1 cellular context compared by ENCODE assay signal in the genomic region with DNA sequence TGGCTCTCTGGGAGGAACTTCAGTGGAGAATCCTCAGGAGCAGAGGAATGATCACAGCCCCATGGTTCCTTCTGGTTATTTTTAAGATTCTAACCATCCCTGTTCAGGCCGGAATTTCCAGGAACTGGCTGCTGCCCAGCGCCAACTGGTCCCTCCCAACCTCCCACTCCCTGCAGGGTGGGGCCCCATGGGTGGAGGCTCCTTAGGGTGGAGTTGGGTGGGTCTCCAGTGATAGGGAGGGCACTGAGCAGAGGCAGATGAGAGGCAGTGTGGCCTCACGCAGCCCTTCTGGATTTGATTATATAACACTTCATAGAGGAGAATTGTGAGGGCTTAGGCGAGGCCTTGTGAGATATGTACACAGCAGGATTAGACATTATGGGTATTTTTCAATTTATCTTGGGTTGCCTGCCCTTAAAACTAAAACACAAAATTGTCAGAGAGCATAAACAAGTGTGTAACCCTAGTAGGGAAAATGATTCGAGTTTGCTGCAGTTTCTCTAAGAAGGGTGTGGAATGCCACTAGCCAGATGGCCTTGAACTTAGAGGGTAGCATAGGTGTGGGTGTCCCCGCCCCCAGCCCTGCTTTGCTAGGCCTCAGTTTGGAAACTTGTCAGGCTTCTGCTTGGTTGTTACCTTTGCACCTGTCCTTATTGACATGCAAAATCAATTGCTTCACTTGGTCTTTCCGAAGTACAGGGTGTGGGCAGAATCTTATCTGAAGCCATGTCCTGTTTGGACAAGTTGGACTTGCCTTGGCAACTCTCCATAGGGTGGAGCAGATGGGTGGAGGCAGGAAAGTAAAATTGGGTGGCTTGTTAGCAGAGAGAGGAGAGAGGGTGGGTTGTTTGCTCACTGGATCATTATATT.
TF ChIP-seq lines count a peak whose summit lies in the region.

No MANE protein-coding gene starts in this region.

TF ChIP-seq in GM12878, 131 proteins besides CTCF, POLR2A, EP300 and RAD21 (continued from another document):
- TF ChIP-seq GATAD2B (conservative IDR thresholded peaks at IDR 0.05; ENCODE audit: low read depth), result no peak
- TF ChIP-seq ZNF24 (IDR thresholded peaks at IDR 0.05), result no peak
- TF ChIP-seq, protein P1, sequence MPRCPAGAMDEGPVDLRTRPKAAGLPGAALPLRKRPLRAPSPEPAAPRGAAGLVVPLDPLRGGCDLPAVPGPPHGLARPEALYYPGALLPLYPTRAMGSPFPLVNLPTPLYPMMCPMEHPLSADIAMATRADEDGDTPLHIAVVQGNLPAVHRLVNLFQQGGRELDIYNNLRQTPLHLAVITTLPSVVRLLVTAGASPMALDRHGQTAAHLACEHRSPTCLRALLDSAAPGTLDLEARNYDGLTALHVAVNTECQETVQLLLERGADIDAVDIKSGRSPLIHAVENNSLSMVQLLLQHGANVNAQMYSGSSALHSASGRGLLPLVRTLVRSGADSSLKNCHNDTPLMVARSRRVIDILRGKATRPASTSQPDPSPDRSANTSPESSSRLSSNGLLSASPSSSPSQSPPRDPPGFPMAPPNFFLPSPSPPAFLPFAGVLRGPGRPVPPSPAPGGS (IDR thresholded peaks at IDR 0.05; ENCODE audit: borderline replicate concordance, insufficient read depth, low read depth, low read length, poor library complexity, severe bottlenecking), result no peak
- TF ChIP-seq, protein P2, sequence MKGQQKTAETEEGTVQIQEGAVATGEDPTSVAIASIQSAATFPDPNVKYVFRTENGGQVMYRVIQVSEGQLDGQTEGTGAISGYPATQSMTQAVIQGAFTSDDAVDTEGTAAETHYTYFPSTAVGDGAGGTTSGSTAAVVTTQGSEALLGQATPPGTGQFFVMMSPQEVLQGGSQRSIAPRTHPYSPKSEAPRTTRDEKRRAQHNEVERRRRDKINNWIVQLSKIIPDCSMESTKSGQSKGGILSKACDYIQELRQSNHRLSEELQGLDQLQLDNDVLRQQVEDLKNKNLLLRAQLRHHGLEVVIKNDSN (IDR thresholded peaks at IDR 0.05; ENCODE audit: borderline replicate concordance, extremely low read length, insufficient read depth, low read depth, low read length), result no peak
- TF ChIP-seq JUND (IDR thresholded peaks at IDR 0.05; ENCODE audit: low read depth, low read length), result no peak
- TF ChIP-seq HDGF (IDR thresholded peaks at IDR 0.05), result no peak
- no peak for TF ChIP-seq BHLHE40 (IDR thresholded peaks at IDR 0.05; ENCODE audit: borderline replicate concordance in 1 of 2, low read depth in 2 of 2, low read length in 1 of 2)
- no peak for TF ChIP-seq MTA2 (IDR thresholded peaks at IDR 0.05; ENCODE audit: low read depth)
- no peak for TF ChIP-seq NBN (IDR thresholded peaks at IDR 0.05)
- no peak for TF ChIP-seq ATF7 (IDR thresholded peaks at IDR 0.05; ENCODE audit: low read depth)
- no peak for TF ChIP-seq CHD1 (IDR thresholded peaks at IDR 0.05; ENCODE audit: low read depth, low read length)
